In the genomic region with DNA sequence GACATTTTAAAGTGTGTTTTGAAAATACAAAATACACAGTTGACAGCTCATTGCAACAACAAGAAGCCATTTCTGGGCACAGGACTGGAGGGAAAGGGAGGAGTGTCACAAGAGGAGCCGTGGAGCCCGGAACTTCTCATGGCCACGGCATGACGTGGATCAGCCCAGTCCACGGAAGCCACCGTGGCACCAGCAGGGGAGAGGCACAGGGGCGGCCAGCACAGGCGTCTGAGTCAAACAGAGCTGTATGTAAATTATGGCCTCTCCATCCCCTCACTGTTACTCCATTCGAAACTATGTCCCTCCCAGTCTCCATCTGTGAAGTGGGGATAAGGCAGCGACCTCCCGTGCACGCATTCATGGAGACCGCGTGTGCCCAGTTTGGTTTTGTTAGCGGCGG, we compare ENCODE assay signal across 29 cellular contexts.
"Had no signal": no experiment of that assay in that cellular context is flagged by ENCODE, and none has a peak within 500 bp of the region (broad histone marks: within the 10 kb centered on the region; RNA-seq: fewer than 3 reads in every experiment).

No MANE protein-coding gene starts in this region.

- FAIRE-seq: endometrium, frontal cortex, kidney had no signal

- H3K27ac Mint-ChIP-seq: effector memory CD8-positive, alpha-beta T cell; memory B cell; mesothelial cell of epicardium; naive B cell; natural killer cell treated with Interleukin-12 subunit alpha and Interleukin-12 subunit beta and Interleukin-15 and Interleukin-18, amount 100 ng/mL, for 72 hours; stimulated activated effector memory CD8-positive, alpha-beta T cell treated with anti-CD3 and anti-CD28 coated beads, Interleukin-12 subunit alpha, Interleukin-12 subunit beta, amount 100 ng/mL, for 72 hours had no signal

- H3K27ac ChIP-seq: coronary artery, esophagus squamous epithelium, neutrophil, prostate gland, sigmoid colon, stomach, thoracic aorta, tibial nerve, upper lobe of right lung, uterus had no signal

- H3K36me3 Mint-ChIP-seq: memory B cell; mesothelial cell of epicardium; naive B cell; natural killer cell treated with Interleukin-12 subunit alpha and Interleukin-12 subunit beta and Interleukin-15 and Interleukin-18, amount 100 ng/mL, for 72 hours; stimulated activated effector memory CD8-positive, alpha-beta T cell treated with anti-CD3 and anti-CD28 coated beads, Interleukin-12 subunit alpha, Interleukin-12 subunit beta, amount 100 ng/mL, for 72 hours had no signal

- H3K4me3 ChIP-seq: coronary artery, esophagus squamous epithelium, lung, mucosa of descending colon, prostate gland, sigmoid colon, stomach, thoracic aorta, tibial nerve, upper lobe of right lung, uterus had no signal

- DNase-seq: effector memory CD8-positive, alpha-beta T cell; erythroblast; esophagus squamous epithelium; hypothalamus; kidney; mucosa of descending colon; naive B cell; right cardiac atrium; sigmoid colon; stimulated activated CD4-positive, alpha-beta T cell treated with anti-CD3 and anti-CD28 coated beads, Interleukin-2, amount 100 ng/mL, for 24 hours; stimulated activated CD4-positive, alpha-beta T cell treated with anti-CD3 and anti-CD28 coated beads, Interleukin-4, amount 100 ng/mL, for 24 hours; stimulated activated naive CD4-positive, alpha-beta T cell treated with Interleukin-2 at 50 U/mL for 16 hours; stomach; upper lobe of right lung; uterus had no signal

- H3K4me1 ChIP-seq: esophagus squamous epithelium, prostate gland, sigmoid colon, stomach, tibial nerve, upper lobe of right lung, uterus had no signal

- H3K27me3 ChIP-seq: neutrophil, sigmoid colon, stomach, tibial nerve, upper lobe of right lung, uterus had no signal

- H3K4me1 Mint-ChIP-seq: memory B cell; naive B cell; stimulated activated effector memory CD8-positive, alpha-beta T cell treated with anti-CD3 and anti-CD28 coated beads, Interleukin-12 subunit alpha, Interleukin-12 subunit beta, amount 100 ng/mL, for 72 hours had no signal

- H3K27me3 Mint-ChIP-seq: effector memory CD8-positive, alpha-beta T cell; naive B cell; natural killer cell treated with Interleukin-12 subunit alpha and Interleukin-12 subunit beta and Interleukin-15 and Interleukin-18, amount 100 ng/mL, for 72 hours had no signal

- H3K4me3 Mint-ChIP-seq: effector memory CD8-positive, alpha-beta T cell; memory B cell; mesothelial cell of epicardium; naive B cell; natural killer cell treated with Interleukin-12 subunit alpha and Interleukin-12 subunit beta and Interleukin-15 and Interleukin-18, amount 100 ng/mL, for 72 hours; neural crest cell; stimulated activated effector memory CD8-positive, alpha-beta T cell treated with anti-CD3 and anti-CD28 coated beads, Interleukin-12 subunit alpha, Interleukin-12 subunit beta, amount 100 ng/mL, for 72 hours had no signal

- H3K36me3 ChIP-seq: esophagus squamous epithelium, neutrophil, prostate gland, sigmoid colon, stomach, thoracic aorta, tibial nerve, upper lobe of right lung, uterus had no signal

- H3K9me3 ChIP-seq: neutrophil, prostate gland, thoracic aorta, upper lobe of right lung, uterus had no signal

- ATAC-seq: effector memory CD8-positive, alpha-beta T cell; left lobe of liver; mucosa of descending colon; natural killer cell treated with Interleukin-12 subunit alpha and Interleukin-12 subunit beta and Interleukin-15 and Interleukin-18, amount 100 ng/mL, for 72 hours; right cardiac atrium; stimulated activated effector memory CD8-positive, alpha-beta T cell treated with anti-CD3 and anti-CD28 coated beads, Interleukin-12 subunit alpha, Interleukin-12 subunit beta, amount 100 ng/mL, for 72 hours; upper lobe of right lung had no signal
